24 cellular contexts compared by ENCODE assay signal in genomic region chr18:7480853-7481252, GRCh38.
"Had no signal": no experiment of that assay in that cellular context is flagged by ENCODE, and none has a peak within 500 bp of the region (broad histone marks: within the 10 kb centered on the region; RNA-seq: fewer than 3 reads in every experiment).

No MANE protein-coding gene starts in this region.

- ATAC-seq: naive thymus-derived CD8-positive, alpha-beta T cell; natural killer cell treated with Interleukin-12 subunit alpha and Interleukin-12 subunit beta and Interleukin-15 and Interleukin-18, amount 100 ng/mL, for 72 hours; right cardiac atrium; right lobe of liver; stimulated activated naive B cell treated with anti-CD40 and anti-IgM and Interleukin-4, amounts not matched to agents 10 μg/mL and 1 μg/mL and 100 μg/mL, for 72 hours; upper lobe of right lung had no signal

- DNase-seq: naive B cell; naive thymus-derived CD8-positive, alpha-beta T cell; occipital lobe; ovary; psoas muscle; right cardiac atrium; right lobe of liver; sigmoid colon; small intestine; stimulated activated CD4-positive, alpha-beta T cell treated with anti-CD3 and anti-CD28 coated beads, Interleukin-15, amount 100 ng/mL, for 24 hours; stimulated activated CD4-positive, alpha-beta T cell treated with anti-CD3 and anti-CD28 coated beads, Interleukin-2, amount 100 ng/mL, for 24 hours; stimulated activated CD4-positive, alpha-beta T cell treated with anti-CD3 and anti-CD28 coated beads, Interleukin-2, amount 100 ng/mL, for 48 hours; stimulated activated CD4-positive, alpha-beta T cell treated with anti-CD3 and anti-CD28 coated beads, Interleukin-4, amount 100 ng/mL, for 24 hours; stimulated activated naive B cell treated with anti-CD40 and anti-IgM and Interleukin-4, amounts not matched to agents 10 μg/mL and 1 μg/mL and 100 μg/mL, for 72 hours; stimulated activated naive CD4-positive, alpha-beta T cell treated with Interleukin-2 at 50 U/mL for 16 hours; stomach; tibial artery; transverse colon; upper lobe of right lung; uterus had no signal

- H3K4me3 ChIP-seq: neural progenitor cell, ovary, psoas muscle, right lobe of liver, sigmoid colon, stomach, thoracic aorta, tibial artery, transverse colon, upper lobe of right lung, uterus had no signal

- H3K9me3 ChIP-seq: ovary, psoas muscle, right lobe of liver, sigmoid colon, stomach, thoracic aorta, tibial artery, transverse colon, upper lobe of right lung, uterus had no signal

- H3K27me3 ChIP-seq: neural progenitor cell, ovary, right lobe of liver, sigmoid colon, transverse colon, upper lobe of right lung, uterus had no signal

- H3K36me3 ChIP-seq: neural progenitor cell, ovary, right lobe of liver, sigmoid colon, stomach, thoracic aorta, tibial artery, transverse colon, upper lobe of right lung, uterus had no signal

- H3K4me1 ChIP-seq: parathyroid adenoma, psoas muscle, right lobe of liver, stomach, tibial artery, upper lobe of right lung, uterus had no signal

- FAIRE-seq: small intestine had no signal

- H3K27ac ChIP-seq: neural progenitor cell, ovary, parathyroid adenoma, psoas muscle, right lobe of liver, stomach, thoracic aorta, tibial artery, upper lobe of right lung had no signal
